8 cellular contexts compared by ENCODE assay signal in genomic region chr2:68828887-68829708, GRCh38. TPM values are rescaled to one million over a fixed set of nuclear protein-coding genes. Genes with fewer than 3 reads are reported as not detected.
A peak's percentile ranks its signal among the peaks of the same experiment; 100 is the strongest.
DNase-seq lines count a peak whose midpoint lies in the region; ATAC-seq and TF ChIP-seq lines count a peak whose summit lies in the region.

No MANE protein-coding gene starts in this region.

- peaks cover 0 to 4% (median 0%) of the 10 kb centered on the region in 11 donors for H3K9me3 Mint-ChIP-seq in naive thymus-derived CD4-positive, alpha-beta T cell

- no peaks in the 10 kb centered on the region for H3K79me2 ChIP-seq in PC-9 (ENCODE audit: low read depth)

- H3K36me3 ChIP-seq in PC-9 (ENCODE audit: low read depth) = no peaks in the 10 kb centered on the region
- H3K36me3 ChIP-seq in naive thymus-derived CD4-positive, alpha-beta T cell (ENCODE audit: control insufficient read depth in 2 of 3, insufficient read depth in 3 of 3, low read length in 3 of 3) = peaks cover 8 to 29% (median 19%) of the 10 kb centered on the region in 3 experiments

- no peaks in the 10 kb centered on the region for H3K27me3 Mint-ChIP-seq in naive thymus-derived CD4-positive, alpha-beta T cell

- ATAC-seq in naive thymus-derived CD4-positive, alpha-beta T cell = peak; percentile 76
- ATAC-seq in stimulated activated naive CD8-positive, alpha-beta T cell treated with anti-CD3 and anti-CD28 coated beads, Interleukin-15, Interleukin-2, amounts not matched to agents 100 U/mL and 50 U/mL, for 24 hours = peak; percentile 19

- no peaks in the 10 kb centered on the region for H3K27me3 ChIP-seq in PC-9 (ENCODE audit: insufficient read depth, low read depth)
- no peaks in the 10 kb centered on the region for H3K27me3 ChIP-seq in naive thymus-derived CD4-positive, alpha-beta T cell (ENCODE audit: control insufficient read depth in 2 of 2, insufficient read depth in 2 of 2, low read length in 2 of 2)

- H3K27ac ChIP-seq in PC-9 = no peak overlapping the region
- H3K27ac ChIP-seq in naive thymus-derived CD4-positive, alpha-beta T cell (ENCODE audit: low read depth, low read length) = peak overlapping the region; percentile 61

- peak overlapping the region; percentile 17; the same call in 1 of the 2 replicates for H3K4me2 ChIP-seq in PC-9

- H3K4me1 Mint-ChIP-seq in naive thymus-derived CD4-positive, alpha-beta T cell = peaks cover 59 to 85% (median 71%) of the 10 kb centered on the region in 7 donors

- H2AFZ ChIP-seq in PC-9 = no peak overlapping the region

- CTCF ChIA-PET in PC-9 (lab: Charles Lee) = no interaction called here
- CTCF ChIA-PET in naive thymus-derived CD4-positive, alpha-beta T cell (lab: Charles Lee) = interaction anchor here (0.9 to 2.5 kb wide), 10 partner anchors 10 to 366 kb away, joined by 3 to 11 read pairs (median 3); no protein-coding TSS in a partner anchor

- peak; percentile 18 for DNase-seq in DMS153 treated with DMSO at 0.1 percent for 48 hours (lab: John Stamatoyannopoulos, UW; ENCODE audit: unreplicated experiment)
- DNase-seq in DMS153 (lab: John Stamatoyannopoulos, UW) = no peak
- DNase-seq in PC-9 = peak in 1 of 2 experiments; percentile 79
- peak; percentile 64 for DNase-seq in activated T-helper 1 cell treated with Interleukin-2 at 50 U/mL for 16 hours (ENCODE audit: low read depth)
- peak; percentile 98 for DNase-seq in fibroblast of gingiva (ENCODE audit: low read depth)
- peak; percentile 43 to 87 (median 79) for DNase-seq in naive thymus-derived CD4-positive, alpha-beta T cell
- DNase-seq in stimulated activated naive CD8-positive, alpha-beta T cell treated with anti-CD3 and anti-CD28 coated beads, Interleukin-15, Interleukin-2, amounts not matched to agents 100 U/mL and 50 U/mL, for 24 hours = peak; percentile 61
- no peak for DNase-seq in retina

- POLR2A ChIA-PET in PC-9 (lab: Charles Lee; ENCODE audit: unreplicated experiment) = interaction anchor here (0.5 kb wide), 2 partner anchors 12 to 21 kb away, joined by 4 to 12 read pairs; no protein-coding TSS in a partner anchor
- POLR2A ChIA-PET in naive thymus-derived CD4-positive, alpha-beta T cell (lab: Charles Lee) = interaction anchor here (0.6 to 3.0 kb wide), 19 partner anchors 9 to 362 kb away, joined by 3 to 11 read pairs (median 4); partner anchors contain the start of genes APLF and FBXO48

- no peaks in the 10 kb centered on the region for H3K4me1 ChIP-seq in PC-9 (replicated peaks; ENCODE audit: insufficient read depth)
- H3K4me1 ChIP-seq in naive thymus-derived CD4-positive, alpha-beta T cell (ENCODE audit: control insufficient read depth in 2 of 2, insufficient read depth in 2 of 2, low read length in 2 of 2) = peaks cover 32 to 51% of the 10 kb centered on the region in 2 donors

- peak overlapping the region; percentile 84 to 98 (median 94) for H3K27ac Mint-ChIP-seq in naive thymus-derived CD4-positive, alpha-beta T cell

- H3F3A ChIP-seq in PC-9 (ENCODE audit: insufficient read depth, low read depth) = no peaks in the 10 kb centered on the region

- no TSS peak for BruUV-seq in PC-9 (replicated peaks; lab: Mats Ljungman, UMichigan)

- H4K20me1 ChIP-seq in PC-9 (ENCODE audit: insufficient read depth) = no peaks in the 10 kb centered on the region

- no peak overlapping the region for H3K4me3 ChIP-seq in PC-9
- peak overlapping the region; percentile 15 for H3K4me3 ChIP-seq in naive thymus-derived CD4-positive, alpha-beta T cell (ENCODE audit: low read length)

- intact Hi-C loops in PC-9 (cut with micrococcal nuclease; ENCODE audit: unreplicated experiment) = loop anchor here (1.0 kb wide), 1 partner anchor 79 kb away; no protein-coding TSS in a partner anchor
- intact Hi-C loops in naive thymus-derived CD4-positive, alpha-beta T cell (cut with micrococcal nuclease) = loop anchor here (1.0 to 5.0 kb wide), 8 partner anchors 8 to 362 kb away; partner anchors contain the start of genes APLF (in 1 of the 2) and FBXO48 (in 1 of the 2)

- H3K9me3 ChIP-seq in PC-9 (ENCODE audit: insufficient read depth, low read depth) = no peaks in the 10 kb centered on the region
- no peaks in the 10 kb centered on the region for H3K9me3 ChIP-seq in naive thymus-derived CD4-positive, alpha-beta T cell (ENCODE audit: control insufficient read depth in 2 of 3, low read length in 3 of 3)

- peaks cover 0 to 34% (median 19%) of the 10 kb centered on the region in 5 donors for H3K36me3 Mint-ChIP-seq in naive thymus-derived CD4-positive, alpha-beta T cell

- TF ChIP-seq CTCF in PC-9 (conservative IDR thresholded peaks at IDR 0.05) = no peak

- no peaks in the 10 kb centered on the region for H3K9me2 ChIP-seq in PC-9 (ENCODE audit: insufficient read depth)

- peak overlapping the region; percentile 67 to 89 (median 78) for H3K4me3 Mint-ChIP-seq in naive thymus-derived CD4-positive, alpha-beta T cell

RNA-seq across cellular contexts. Expression of gene BMP10, which starts 42.1 kb away (rescaled TPM):
- not detected in 2 replicates for total RNA-seq in PC-9 (2021)
- total RNA-seq in naive thymus-derived CD4-positive, alpha-beta T cell = not detected
- polyA plus RNA-seq in naive thymus-derived CD4-positive, alpha-beta T cell = not detected

Comparison
In these comparisons a context has a peak if more than half of its experiments do, and no peak if none do; other contexts are left out.
1. DNase-seq: peak in DMS153 treated with DMSO at 0.1 percent for 48 hours (single experiment), activated T-helper 1 cell treated with Interleukin-2 at 50 U/mL for 16 hours (single experiment), fibroblast of gingiva (single experiment), naive thymus-derived CD4-positive, alpha-beta T cell (9 of 9) and stimulated activated naive CD8-positive, alpha-beta T cell treated with anti-CD3 and anti-CD28 coated beads, Interleukin-15, Interleukin-2, amounts not matched to agents 100 U/mL and 50 U/mL, for 24 hours (single experiment); none in DMS153 (single experiment) and retina (single experiment).